ENCODE assay signal across 8 cellular contexts in the genomic region with DNA sequence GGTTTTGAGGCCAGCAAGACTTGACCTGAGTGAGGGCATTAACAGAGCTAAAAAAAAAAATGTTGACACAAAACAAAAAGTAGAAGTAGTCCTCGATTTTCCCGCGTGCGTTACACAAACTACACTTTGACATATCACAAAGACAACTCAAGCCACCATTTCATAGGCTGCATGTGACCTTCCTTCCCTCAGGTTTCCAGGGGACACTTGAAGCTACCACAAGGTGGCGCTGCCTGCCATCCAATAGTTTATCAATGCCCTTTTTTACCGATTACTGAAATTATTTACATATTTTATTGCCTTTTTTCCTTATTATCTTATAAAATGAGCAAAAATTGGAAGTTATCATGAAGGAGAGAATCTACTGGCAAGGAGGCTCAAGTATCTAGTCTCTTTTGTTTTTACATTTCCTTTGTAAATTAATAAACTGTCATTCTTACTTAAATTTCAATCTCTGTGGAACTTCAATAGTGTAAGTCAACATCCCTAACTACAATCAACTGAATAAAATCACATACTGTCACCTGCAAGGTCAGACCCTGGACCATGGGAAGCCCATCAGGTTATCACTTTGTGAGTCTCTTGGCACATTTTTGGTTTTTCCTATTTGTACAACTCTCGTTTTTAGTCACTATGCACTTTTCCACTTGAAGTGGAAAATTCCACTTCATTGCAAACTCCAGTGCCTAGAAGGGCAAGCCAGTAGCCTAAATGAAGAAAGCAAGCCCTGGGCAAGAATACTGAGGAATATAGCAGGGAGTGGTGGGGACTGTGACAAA.
A peak's percentile ranks its signal among the peaks of the same experiment; 100 is the strongest.
DNase-seq lines count a peak whose midpoint lies in the region; ATAC-seq, FAIRE-seq and TF ChIP-seq lines count a peak whose summit lies in the region.

No MANE protein-coding gene starts in this region.

- H3K27ac ChIP-seq in RWPE2 (ENCODE audit: poor library complexity, severe bottlenecking) (no peak overlapping the region), pancreas (no peak overlapping the region), transverse colon (no peak overlapping the region)

- H3K4me1 ChIP-seq in RWPE2 (ENCODE audit: insufficient read depth, poor library complexity, severe bottlenecking) (no peaks in the 10 kb centered on the region), pancreas (peaks cover 6 to 28% (median 11%) of the 10 kb centered on the region in 3 donors), transverse colon (peaks cover 0 to 47% (median 16%) of the 10 kb centered on the region in 4 donors)

- TF ChIP-seq CTCF in AG04449 (IDR thresholded peaks at IDR 0.05; ENCODE audit: insufficient read depth, low read length, missing control alignments) = peak; percentile 80
- TF ChIP-seq CTCF in LNCAP (IDR thresholded peaks at IDR 0.05) = peak; percentile 96
- peak; percentile 95 for TF ChIP-seq CTCF in RWPE2 (IDR thresholded peaks at IDR 0.05; ENCODE audit: poor library complexity, severe bottlenecking)
- TF ChIP-seq CTCF in fibroblast of villous mesenchyme (IDR thresholded peaks at IDR 0.05; ENCODE audit: insufficient read depth, low read depth, low read length) = peak; percentile 91
- peak; percentile 68 to 97 (median 86) for TF ChIP-seq CTCF in pancreas (IDR thresholded peaks at IDR 0.05)
- peak; percentile 89 to 94 (median 92) for TF ChIP-seq CTCF in transverse colon (IDR thresholded peaks at IDR 0.05)

- in situ Hi-C loops in transverse colon (cut with MboI; ENCODE audit: low pct_ligation_motif_present in 1 of 4, low pct_unique_long_range_greater_than_20kb in 1 of 4, low sequenced_read_pairs in 3 of 4) = no loop called here

- H3K9me3 Mint-ChIP-seq in activated T-helper 17 cell treated with anti-CD3 and anti-CD28 coated beads, Interleukin-2, amount 50 U/mL, for 72 hours = no peaks in the 10 kb centered on the region

- CTCF ChIA-PET in AG04449 (lab: Yijun Ruan, JAX) = interaction anchor here (0.8 to 8.4 kb wide), 33 partner anchors 8 to 324 kb away, joined by 3 to 112 read pairs (median 4); no protein-coding TSS in a partner anchor

- POLR2A ChIA-PET in AG04449 (lab: Yijun Ruan, JAX) = no interaction called here

- peak; percentile 37 for FAIRE-seq in pancreas (lab: Jason Lieb, UNC)

- H3K36me3 ChIP-seq in RWPE2 (ENCODE audit: low read depth) (no peaks in the 10 kb centered on the region), pancreas (no peaks in the 10 kb centered on the region), transverse colon (no peaks in the 10 kb centered on the region)

- no peak for TF ChIP-seq POLR2A in transverse colon (IDR thresholded peaks at IDR 0.05)

- no peaks in the 10 kb centered on the region for H3K27me3 ChIP-seq in RWPE2 (ENCODE audit: insufficient read depth, poor library complexity, severe bottlenecking)
- H3K27me3 ChIP-seq in pancreas = no peaks in the 10 kb centered on the region
- no peaks in the 10 kb centered on the region for H3K27me3 ChIP-seq in transverse colon

- intact Hi-C loops in pancreas (cut with DNase I) = loop anchor here in 2 of 3 donors (10.0 kb wide), 2 partner anchors 100 to 260 kb away; no protein-coding TSS in a partner anchor
- intact Hi-C loops in transverse colon (cut with DNase I; ENCODE audit: low total_unique reads) = loop anchor here (5.0 kb wide), 1 partner anchor 103 kb away; no protein-coding TSS in a partner anchor

- peaks cover 9% of the 10 kb centered on the region for H3K4me1 Mint-ChIP-seq in activated T-helper 17 cell treated with anti-CD3 and anti-CD28 coated beads, Interleukin-2, amount 50 U/mL, for 72 hours

- DNase-seq in AG04449 (ENCODE audit: low read depth, low spot score) = no peak
- no peak for DNase-seq in RWPE2 (ENCODE audit: low spot score)
- DNase-seq in fibroblast of villous mesenchyme (ENCODE audit: low read depth) = peak; percentile 65
- DNase-seq in pancreas = peak in 5 of 6 donors; percentile 52 to 84 (median 71)
- peak; percentile 80 for DNase-seq in transverse colon

- H3K36me3 Mint-ChIP-seq in activated T-helper 17 cell treated with anti-CD3 and anti-CD28 coated beads, Interleukin-2, amount 50 U/mL, for 72 hours (ENCODE audit: low read depth) = no peaks in the 10 kb centered on the region

- 11 to 12% methylated on average over 7 of the region's 7 CpGs for WGBS in pancreas, 2 donors
- 16 to 23% methylated on average over 4 to 7 of the region's 7 CpGs for WGBS in transverse colon (ENCODE audit: low coverage in 1 of 2), 2 donors

- peak overlapping the region; percentile 84 for H3K27ac Mint-ChIP-seq in activated T-helper 17 cell treated with anti-CD3 and anti-CD28 coated beads, Interleukin-2, amount 50 U/mL, for 72 hours

- H3K4me3 Mint-ChIP-seq in activated T-helper 17 cell treated with anti-CD3 and anti-CD28 coated beads, Interleukin-2, amount 50 U/mL, for 72 hours = peak overlapping the region; percentile 46

- no peaks in the 10 kb centered on the region for H3K27me3 Mint-ChIP-seq in activated T-helper 17 cell treated with anti-CD3 and anti-CD28 coated beads, Interleukin-2, amount 50 U/mL, for 72 hours

- H3K9me3 ChIP-seq in RWPE2 (ENCODE audit: severe bottlenecking) = no peaks in the 10 kb centered on the region
- no peaks in the 10 kb centered on the region for H3K9me3 ChIP-seq in pancreas
- no peaks in the 10 kb centered on the region for H3K9me3 ChIP-seq in transverse colon

- H3K4me3 ChIP-seq in AG04449 (ENCODE audit: low read depth, low read length) (no peak overlapping the region), RWPE2 (ENCODE audit: severe bottlenecking) (no peak overlapping the region), fibroblast of villous mesenchyme (ENCODE audit: low read depth, low read length) (no peak overlapping the region), pancreas (no peak overlapping the region), transverse colon (no peak overlapping the region)

- no peak for TF ChIP-seq EP300 in transverse colon (IDR thresholded peaks at IDR 0.05; ENCODE audit: low read depth)

- ATAC-seq in GM18907 (IDR thresholded peaks at IDR 0.05; ENCODE audit: unreplicated experiment) (peak; percentile 62), RWPE2 (ENCODE audit: low read depth) (no peak; the same call in 2 of the 3 replicates), pancreas (peak; percentile 32 to 72 (median 67))
- peak; percentile 57 for ATAC-seq in activated T-helper 17 cell treated with anti-CD3 and anti-CD28 coated beads, Interleukin-2, amount 50 U/mL, for 72 hours (replicated peaks)

Comparison
In these comparisons a context has a peak if more than half of its experiments do, and no peak if none do; other contexts are left out.
1. DNase-seq: peak in fibroblast of villous mesenchyme (single experiment), pancreas (5 of 6) and transverse colon (single experiment); none in AG04449 (single experiment) and RWPE2 (single experiment).
2. Peak in every context shown above with its lines, with median percentiles within 50 percentile points of each other: CTCF ChIP-seq.